In the genomic region with DNA sequence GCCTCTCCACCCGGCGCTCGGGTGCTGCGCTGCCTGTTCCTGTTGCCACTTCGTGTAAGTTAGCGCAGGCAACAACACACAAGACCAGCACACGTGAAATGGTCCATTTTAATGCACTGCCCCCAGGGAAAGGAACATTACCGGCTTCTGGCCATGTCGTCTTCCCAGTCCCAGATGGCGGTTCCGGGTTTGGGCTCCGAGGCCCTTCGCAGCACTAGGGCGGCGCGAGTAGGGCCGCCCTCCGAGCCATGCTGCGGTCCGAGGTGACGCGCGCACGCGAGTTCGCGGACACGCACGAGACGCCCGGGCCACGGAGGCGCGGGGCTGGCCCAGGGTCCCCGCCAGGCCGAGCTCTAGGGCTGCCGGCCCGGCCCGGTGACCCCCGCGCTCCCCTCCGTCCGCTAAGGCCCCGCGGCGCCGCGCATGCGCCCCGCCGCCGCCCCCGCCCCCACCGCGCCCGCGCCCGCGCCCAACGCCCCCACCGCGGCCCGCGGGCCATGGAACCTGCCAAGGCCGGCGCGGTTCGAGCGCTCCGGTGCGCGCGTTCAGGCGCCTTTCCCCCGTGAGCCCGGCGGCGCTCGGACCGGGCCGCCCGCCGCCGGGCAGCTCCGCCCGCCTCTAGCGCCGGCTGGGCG, we compare ENCODE assay signal across 8 cellular contexts. TPM values are rescaled to one million over a fixed set of nuclear protein-coding genes. Genes with fewer than 3 reads are reported as not detected.
DNase-seq lines count a peak whose midpoint lies in the region; TF ChIP-seq lines count a peak whose summit lies in the region.

No MANE protein-coding gene starts in this region.

- no peak overlapping the region for H3T11ph ChIP-seq in H9 (ENCODE audit: low read length)

- no peak overlapping the region for H2BK15ac ChIP-seq in H9 (ENCODE audit: low read depth, low read length)

- peaks cover 14 to 16% (median 16%) of the 10 kb centered on the region in 3 experiments for H3K36me3 Mint-ChIP-seq in H9 (ENCODE audit: insufficient read depth in 1 of 3, low read depth in 3 of 3)

- H3K4me1 Mint-ChIP-seq in H9, result peaks cover 25 to 26% of the 10 kb centered on the region in 2 experiments

- H2AFZ ChIP-seq in H9 (ENCODE audit: low read length), result no peak overlapping the region

- peaks cover 8% of the 10 kb centered on the region for H3K36me3 ChIP-seq in MG63

- H3K4me3 ChIP-seq in GM12864 (ENCODE audit: low read depth, low read length), result peak overlapping the region; percentile 88
- H3K4me3 ChIP-seq in MG63, result peak overlapping the region; percentile 89

- H3K4ac ChIP-seq in H9 (ENCODE audit: low read depth, low read length), result no peak overlapping the region

- H4K20me1 ChIP-seq in H9 (ENCODE audit: control insufficient read depth, insufficient read depth, insufficient read length), result no peaks in the 10 kb centered on the region

- H3K9me3 Mint-ChIP-seq in H9, result no peaks in the 10 kb centered on the region

- peak overlapping the region; percentile 85 for H3K4me2 ChIP-seq in H9 (ENCODE audit: insufficient read depth, insufficient read length, low read length)

- no peak overlapping the region for H2BK5ac ChIP-seq in H9 (ENCODE audit: insufficient read length, low read length)

- no peak overlapping the region for H3K27ac ChIP-seq in H9 (ENCODE audit: insufficient read length, low read depth, low read length)

- WGBS in H9 (ENCODE audit: extremely low coverage, insufficient read length, low lambda C conversion rate), result no CpG with 5 or more reads among the region's 89 CpGs

- H2BK20ac ChIP-seq in H9 (ENCODE audit: low read depth, low read length, poor library complexity, severe bottlenecking), result no peak overlapping the region

- H2AK5ac ChIP-seq in H9 (ENCODE audit: insufficient read length, low read length), result no peak overlapping the region

- H3K56ac ChIP-seq in H9 (ENCODE audit: insufficient read length, low read depth, low read length), result no peak overlapping the region

- H4K5ac ChIP-seq in H9 (ENCODE audit: insufficient read length, low read depth, low read length), result peak overlapping the region; percentile 10

- H3K9me3 ChIP-seq in H9 (ENCODE audit: control insufficient read depth, low read depth, low read length) (no peaks in the 10 kb centered on the region), MG63 (no peaks in the 10 kb centered on the region)

- no peaks in the 10 kb centered on the region; the same call in 1 of the 2 replicates for H3K4me1 ChIP-seq in H9 (ENCODE audit: insufficient read depth, low read length)

- no peak overlapping the region for H3K18ac ChIP-seq in H9 (ENCODE audit: insufficient read length, low read depth, low read length)

- peak overlapping the region; percentile 85 to 93 for H3K4me3 Mint-ChIP-seq in H9

- peaks cover 4% of the 10 kb centered on the region; the same call in 1 of the 2 replicates for H3K79me2 ChIP-seq in H9 (ENCODE audit: insufficient read depth, low read length)

- H3K27me3 ChIP-seq in H9 (ENCODE audit: insufficient read depth, low read length) (no peaks in the 10 kb centered on the region), MG63 (no peaks in the 10 kb centered on the region)

- H3K27me3 Mint-ChIP-seq in H9 (ENCODE audit: low read depth), result no peaks in the 10 kb centered on the region; the same call in 1 of the 2 replicates

- peak overlapping the region; percentile 92 for H3K9ac ChIP-seq in H9 (ENCODE audit: extremely low read depth, insufficient read length, low read length)

- DNase-seq in GM12864 (ENCODE audit: low read depth), result no peak
- no peak for DNase-seq in H9
- peak; percentile 31 for DNase-seq in MG63
- DNase-seq in activated CD4-positive, CD25-positive, alpha-beta regulatory T cell (lab: John Stamatoyannopoulos, UW), result peak; percentile 47 to 54 (median 50)
- peak; percentile 73 for DNase-seq in central memory CD4-positive, alpha-beta T cell
- peak; percentile 19 for DNase-seq in kidney glomerular epithelial cell (lab: John Stamatoyannopoulos, UW)
- DNase-seq in stimulated activated CD4-positive, alpha-beta T cell treated with anti-CD3 and anti-CD28 coated beads, Interleukin-1b, Interleukin-23, amount 100 ng/mL, for 24 hours (ENCODE audit: low read depth in 4 of 4, low spot score in 1 of 4), result peak; percentile 26 to 41 (median 36)
- DNase-seq in NCI-H226, result no peak

- H2BK120ac ChIP-seq in H9 (ENCODE audit: low read depth, low read length, poor library complexity, severe bottlenecking), result no peak overlapping the region

- H4K91ac ChIP-seq in H9 (ENCODE audit: insufficient read length, low read depth, low read length), result no peak overlapping the region

- H4K8ac ChIP-seq in H9 (replicated peaks; ENCODE audit: insufficient read length, low read depth, low read length), result no peak overlapping the region

- peak overlapping the region; percentile 94 for H3K14ac ChIP-seq in H9 (ENCODE audit: insufficient read depth, low read length)

- no peak overlapping the region for H3K23ac ChIP-seq in H9 (ENCODE audit: insufficient read length, low read depth, low read length)

- H3K23me2 ChIP-seq in H9 (ENCODE audit: insufficient read length, low read depth, low read length, poor library complexity, severe bottlenecking), result peaks cover 7% of the 10 kb centered on the region

- peak overlapping the region in 2 of 3 experiments; percentile 86 to 96; a peak in 5 of 7 replicates for H3K27ac Mint-ChIP-seq in H9

- no peak for TF ChIP-seq CTCF in GM12864 (IDR thresholded peaks at IDR 0.05; ENCODE audit: low read depth, low read length, missing control alignments)
- no peak for TF ChIP-seq CTCF in H9 (conservative IDR thresholded peaks at IDR 0.05)

- peaks cover 3% of the 10 kb centered on the region for H3K79me1 ChIP-seq in H9 (ENCODE audit: insufficient read depth, low read depth, low read length, poor library complexity, severe bottlenecking)

- H2BK12ac ChIP-seq in H9 (ENCODE audit: insufficient read length, low read depth, low read length), result no peak overlapping the region

RNA-seq across cellular contexts. Expression of gene ZNF236, which starts 0.4 kb away (rescaled TPM):
- total RNA-seq in H9 (2021), result 16.0 and 17.7 TPM in 2 replicates
- 4.4 and 43.2 TPM in 2 replicates for total RNA-seq in MG63 (2014; rRNA removed; shearing (Covaris generic); ENCODE audit: low replicate concordance)

Comparison
In these comparisons a context has a peak if more than half of its experiments do, and no peak if none do; other contexts are left out.
1. DNase-seq: peak in MG63 (single experiment), activated CD4-positive, CD25-positive, alpha-beta regulatory T cell (4 of 4), central memory CD4-positive, alpha-beta T cell (single experiment), kidney glomerular epithelial cell (single experiment) and stimulated activated CD4-positive, alpha-beta T cell treated with anti-CD3 and anti-CD28 coated beads, Interleukin-1b, Interleukin-23, amount 100 ng/mL, for 24 hours (4 of 4); none in GM12864 (single experiment), H9 (single experiment) and NCI-H226 (single experiment).